1 cellular context compared by ENCODE assay signal in the genomic region with DNA sequence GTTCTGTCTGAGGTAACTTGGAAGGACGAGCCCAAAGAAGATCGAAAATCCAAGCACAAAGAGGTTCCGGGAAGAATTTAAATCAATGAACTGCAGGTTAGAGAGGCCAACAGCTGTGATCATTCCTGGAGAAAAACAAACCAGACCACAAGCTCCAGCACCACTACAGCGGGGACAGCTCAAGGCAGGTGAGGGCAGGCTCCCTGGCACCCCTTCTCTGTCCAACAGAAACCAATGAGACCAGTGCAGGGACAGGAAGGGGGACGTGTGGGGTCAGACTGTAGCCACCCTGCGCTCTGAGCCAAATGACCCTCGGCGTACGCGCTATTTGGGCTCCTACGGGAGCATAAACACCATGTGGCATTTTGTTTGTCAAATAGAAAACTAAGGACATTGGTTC.
TF ChIP-seq lines count a peak whose summit lies in the region.

No MANE protein-coding gene starts in this region.

TF ChIP-seq in IMR-90, 13 proteins besides CTCF, POLR2A, EP300 and RAD21:
- no peak for TF ChIP-seq MAFK (IDR thresholded peaks at IDR 0.05; ENCODE audit: low read depth, low read length)
- TF ChIP-seq BHLHE40 (IDR thresholded peaks at IDR 0.05; ENCODE audit: low read depth, low read length): no peak
- TF ChIP-seq, protein P1, sequence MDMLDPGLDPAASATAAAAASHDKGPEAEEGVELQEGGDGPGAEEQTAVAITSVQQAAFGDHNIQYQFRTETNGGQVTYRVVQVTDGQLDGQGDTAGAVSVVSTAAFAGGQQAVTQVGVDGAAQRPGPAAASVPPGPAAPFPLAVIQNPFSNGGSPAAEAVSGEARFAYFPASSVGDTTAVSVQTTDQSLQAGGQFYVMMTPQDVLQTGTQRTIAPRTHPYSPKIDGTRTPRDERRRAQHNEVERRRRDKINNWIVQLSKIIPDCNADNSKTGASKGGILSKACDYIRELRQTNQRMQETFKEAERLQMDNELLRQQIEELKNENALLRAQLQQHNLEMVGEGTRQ (IDR thresholded peaks at IDR 0.05; ENCODE audit: low read depth, low read length): no peak
- TF ChIP-seq CHD1 (IDR thresholded peaks at IDR 0.05; ENCODE audit: low read depth, low read length): no peak
- TF ChIP-seq FOS (IDR thresholded peaks at IDR 0.05; ENCODE audit: low read depth, low read length): no peak
- TF ChIP-seq RCOR1 (IDR thresholded peaks at IDR 0.05; ENCODE audit: insufficient replicate concordance, low read length): no peak
- TF ChIP-seq, protein P2, sequence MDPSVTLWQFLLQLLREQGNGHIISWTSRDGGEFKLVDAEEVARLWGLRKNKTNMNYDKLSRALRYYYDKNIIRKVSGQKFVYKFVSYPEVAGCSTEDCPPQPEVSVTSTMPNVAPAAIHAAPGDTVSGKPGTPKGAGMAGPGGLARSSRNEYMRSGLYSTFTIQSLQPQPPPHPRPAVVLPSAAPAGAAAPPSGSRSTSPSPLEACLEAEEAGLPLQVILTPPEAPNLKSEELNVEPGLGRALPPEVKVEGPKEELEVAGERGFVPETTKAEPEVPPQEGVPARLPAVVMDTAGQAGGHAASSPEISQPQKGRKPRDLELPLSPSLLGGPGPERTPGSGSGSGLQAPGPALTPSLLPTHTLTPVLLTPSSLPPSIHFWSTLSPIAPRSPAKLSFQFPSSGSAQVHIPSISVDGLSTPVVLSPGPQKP (IDR thresholded peaks at IDR 0.05; ENCODE audit: borderline replicate concordance, low read depth, low read length): no peak
- TF ChIP-seq MXI1 (IDR thresholded peaks at IDR 0.05; ENCODE audit: borderline replicate concordance, low read depth, low read length): no peak
- TF ChIP-seq MAZ (IDR thresholded peaks at IDR 0.05; ENCODE audit: borderline replicate concordance, low read depth, low read length): no peak
- no peak for TF ChIP-seq SMC3 (IDR thresholded peaks at IDR 0.05; ENCODE audit: low read depth, low read length)
- TF ChIP-seq NFE2L2 (IDR thresholded peaks at IDR 0.05; ENCODE audit: low read depth, low read length): no peak
- TF ChIP-seq RFX5 (IDR thresholded peaks at IDR 0.05; ENCODE audit: low read depth, low read length): no peak
